In genomic region chr2:222572264-222572721, GRCh38 we compare ENCODE assay signal across 11 cellular contexts.
DNase-seq lines count a peak whose midpoint lies in the region; ATAC-seq and TF ChIP-seq lines count a peak whose summit lies in the region.
"Had no signal": no experiment of that assay in that cellular context is flagged by ENCODE, and none has a peak within 500 bp of the region (broad histone marks: within the 10 kb centered on the region; RNA-seq: fewer than 3 reads in every experiment).

No MANE protein-coding gene starts in this region.

- no peaks in the 10 kb centered on the region for H3K9me2 ChIP-seq in hepatocyte (replicated peaks; ENCODE audit: insufficient read depth)

- H3K27me3 Mint-ChIP-seq in activated CD8-positive, alpha-beta memory T cell treated with anti-CD3 and anti-CD28 coated beads, Interleukin-2, amount 10 ng/mL, durations not matched to agents 7 days and 5 days, result no peaks in the 10 kb centered on the region

- H3K27ac Mint-ChIP-seq in activated CD8-positive, alpha-beta memory T cell treated with anti-CD3 and anti-CD28 coated beads, Interleukin-2, amount 10 ng/mL, durations not matched to agents 7 days and 5 days, result peak overlapping the region; percentile 10

- H3K9me3 ChIP-seq in adipocyte (ENCODE audit: control insufficient read depth, low read length) (no peaks in the 10 kb centered on the region), hepatocyte (ENCODE audit: low read depth) (no peaks in the 10 kb centered on the region), stomach smooth muscle (ENCODE audit: control insufficient read depth in 2 of 2, low read length in 2 of 2) (no peaks in the 10 kb centered on the region)
- H3K9me3 ChIP-seq: right lobe of liver had no signal

- no peak for TF ChIP-seq CTCF in hepatocyte (IDR thresholded peaks at IDR 0.05; ENCODE audit: poor library complexity)

- peaks cover 20% of the 10 kb centered on the region for H3K36me3 ChIP-seq in adipocyte (ENCODE audit: control insufficient read depth, insufficient read depth, low read length, severe bottlenecking)
- H3K36me3 ChIP-seq in hepatocyte (replicated peaks; ENCODE audit: insufficient read depth, low read depth), result no peaks in the 10 kb centered on the region
- H3K36me3 ChIP-seq in stomach smooth muscle (ENCODE audit: control insufficient read depth in 2 of 2, insufficient read depth in 2 of 2, low read length in 2 of 2), result peaks cover 0 to 4% of the 10 kb centered on the region in 2 donors

- no peaks in the 10 kb centered on the region for H3K27me3 ChIP-seq in adipocyte (replicated peaks; ENCODE audit: control insufficient read depth, insufficient read depth, low read length)
- no peaks in the 10 kb centered on the region for H3K27me3 ChIP-seq in hepatocyte
- H3K27me3 ChIP-seq in stomach smooth muscle (ENCODE audit: control insufficient read depth in 1 of 2, insufficient read depth in 2 of 2, low read length in 2 of 2), result no peaks in the 10 kb centered on the region
- H3K27me3 ChIP-seq: right lobe of liver had no signal

- CTCF ChIA-PET in activated CD8-positive, alpha-beta memory T cell treated with anti-CD3 and anti-CD28 coated beads, Interleukin-2, amount 10 ng/mL, durations not matched to agents 7 days and 5 days (lab: Charles Lee), result no interaction called here

- no peak overlapping the region for H3K4me2 ChIP-seq in hepatocyte

- peak overlapping the region; percentile 29 for H3K4me3 ChIP-seq in adipocyte (ENCODE audit: low read length)
- no peak overlapping the region for H3K4me3 ChIP-seq in hepatocyte
- no peak overlapping the region for H3K4me3 ChIP-seq in stomach smooth muscle (ENCODE audit: low read length in 2 of 2)
- H3K4me3 ChIP-seq: right lobe of liver had no signal

- no peak overlapping the region for H2AFZ ChIP-seq in hepatocyte

- no peak overlapping the region for H3K4me3 Mint-ChIP-seq in activated CD8-positive, alpha-beta memory T cell treated with anti-CD3 and anti-CD28 coated beads, Interleukin-2, amount 10 ng/mL, durations not matched to agents 7 days and 5 days

- H3K27ac ChIP-seq in hepatocyte (peak overlapping the region; percentile 59), stomach smooth muscle (ENCODE audit: low read length) (peak overlapping the region; percentile 88)

- DNase-seq in activated CD8-positive, alpha-beta memory T cell treated with anti-CD3 and anti-CD28 coated beads, Interleukin-2, amount 10 ng/mL, durations not matched to agents 7 days and 5 days, result no peak
- DNase-seq in activated CD8-positive, alpha-beta memory T cell treated with anti-CD3 and anti-CD28 coated beads, Interleukin-2, amount 50 U/mL, for 4 hours, result no peak
- no peak for DNase-seq in adipocyte (ENCODE audit: low read depth)
- DNase-seq in hepatocyte (ENCODE audit: low spot score), result no peak
- DNase-seq in retina, result no peak
- DNase-seq in dermis blood vessel endothelial cell, result no peak
- DNase-seq: activated CD4-positive, alpha-beta T cell treated with anti-CD3 and anti-CD28 coated beads, Interleukin-2, amount 50 U/mL, for 48 hours; AML-193 had no signal

- H3K4me1 Mint-ChIP-seq in activated CD8-positive, alpha-beta memory T cell treated with anti-CD3 and anti-CD28 coated beads, Interleukin-2, amount 10 ng/mL, durations not matched to agents 7 days and 5 days, result peaks cover 12% of the 10 kb centered on the region

- peak overlapping the region; percentile 61 for H3K9ac ChIP-seq in adipocyte (ENCODE audit: low read length)
- peak overlapping the region; percentile 48 to 51 for H3K9ac ChIP-seq in stomach smooth muscle (ENCODE audit: low read length in 2 of 2)

- WGBS in hepatocyte (ENCODE audit: low lambda C conversion rate, missing lambda C conversion rate), result 91% methylated on average over 6 of the region's 6 CpGs

- no peak for ATAC-seq in activated CD8-positive, alpha-beta memory T cell treated with anti-CD3 and anti-CD28 coated beads, Interleukin-2, amount 10 ng/mL, durations not matched to agents 7 days and 5 days
- ATAC-seq in GM19324 (IDR thresholded peaks at IDR 0.05; ENCODE audit: low FRiP score, unreplicated experiment), result no peak

- H3K36me3 Mint-ChIP-seq in activated CD8-positive, alpha-beta memory T cell treated with anti-CD3 and anti-CD28 coated beads, Interleukin-2, amount 10 ng/mL, durations not matched to agents 7 days and 5 days, result peaks cover 28% of the 10 kb centered on the region

- H3K4me1 ChIP-seq in adipocyte (ENCODE audit: control insufficient read depth, insufficient read depth, low read length), result peaks cover 41% of the 10 kb centered on the region
- H3K4me1 ChIP-seq in hepatocyte (ENCODE audit: insufficient read depth), result peaks cover 17% of the 10 kb centered on the region
- H3K4me1 ChIP-seq in stomach smooth muscle (ENCODE audit: control insufficient read depth, insufficient read depth, low read length), result peaks cover 27% of the 10 kb centered on the region

- no peaks in the 10 kb centered on the region for H3K9me3 Mint-ChIP-seq in activated CD8-positive, alpha-beta memory T cell treated with anti-CD3 and anti-CD28 coated beads, Interleukin-2, amount 10 ng/mL, durations not matched to agents 7 days and 5 days (ENCODE audit: low read depth)

- H3K79me2 ChIP-seq in hepatocyte, result no peaks in the 10 kb centered on the region

- H4K20me1 ChIP-seq in hepatocyte (ENCODE audit: insufficient read depth, poor library complexity, severe bottlenecking), result no peaks in the 10 kb centered on the region
